12 cellular contexts compared by ENCODE assay signal in genomic region chr14:70935135-70935534, GRCh38. TPM values are rescaled to one million over a fixed set of nuclear protein-coding genes. Genes with fewer than 3 reads are reported as not detected.
A peak's percentile ranks its signal among the peaks of the same experiment; 100 is the strongest.
DNase-seq lines count a peak whose midpoint lies in the region; ATAC-seq and FAIRE-seq lines count a peak whose summit lies in the region.
"Had no signal": no experiment of that assay in that cellular context is flagged by ENCODE, and none has a peak within 500 bp of the region (broad histone marks: within the 10 kb centered on the region; RNA-seq: fewer than 3 reads in every experiment).

No MANE protein-coding gene starts in this region.

- POLR2A ChIA-PET in activated CD4-positive, alpha-beta T cell treated with anti-CD3 and anti-CD28 coated beads for 36 hours (lab: Charles Lee) = interaction anchor here (1.3 kb wide), 1 partner anchor 48 kb away, joined by 4 read pairs; no protein-coding TSS in a partner anchor

- peaks cover 11% of the 10 kb centered on the region for H3K9me3 Mint-ChIP-seq in activated CD4-positive, alpha-beta T cell treated with anti-CD3 and anti-CD28 coated beads for 36 hours (ENCODE audit: low read depth)
- peaks cover 0 to 8% of the 10 kb centered on the region in 2 donors for H3K9me3 Mint-ChIP-seq in effector memory CD8-positive, alpha-beta T cell

- H3K4me1 ChIP-seq in small intestine (ENCODE audit: control insufficient read depth in 2 of 2, insufficient read depth in 1 of 2, low read depth in 1 of 2, low read length in 1 of 2) = peaks cover 2 to 7% of the 10 kb centered on the region in 2 donors

- no peaks in the 10 kb centered on the region for H3K27me3 Mint-ChIP-seq in activated CD4-positive, alpha-beta T cell treated with anti-CD3 and anti-CD28 coated beads for 36 hours
- H3K27me3 Mint-ChIP-seq in effector memory CD8-positive, alpha-beta T cell = no peaks in the 10 kb centered on the region

- H3K36me3 ChIP-seq in small intestine (ENCODE audit: control insufficient read depth in 2 of 2, insufficient read depth in 2 of 2, low read length in 2 of 2) = no peaks in the 10 kb centered on the region

- WGBS in small intestine, 3 donors = 35 to 53% (median 39%) methylated on average over 3 of the region's 3 CpGs

- peaks cover 31% of the 10 kb centered on the region for H3K36me3 Mint-ChIP-seq in activated CD4-positive, alpha-beta T cell treated with anti-CD3 and anti-CD28 coated beads for 36 hours (ENCODE audit: low read depth)
- peaks cover 5% of the 10 kb centered on the region for H3K36me3 Mint-ChIP-seq in effector memory CD8-positive, alpha-beta T cell (ENCODE audit: insufficient read depth)

- FAIRE-seq in small intestine (lab: Jason Lieb, UNC) = no peak
- FAIRE-seq: A204.1 had no signal

- intact Hi-C loops in activated CD4-positive, alpha-beta T cell treated with anti-CD3 and anti-CD28 coated beads for 36 hours (cut with DNase I, micrococcal nuclease) = loop anchor here in 1 of 2 experiments (2.0 kb wide), 1 partner anchor 18 kb away; no protein-coding TSS in a partner anchor

- no peaks in the 10 kb centered on the region for H3K9me3 ChIP-seq in small intestine (ENCODE audit: control insufficient read depth, low read depth)

- H3K27ac Mint-ChIP-seq in activated CD4-positive, alpha-beta T cell treated with anti-CD3 and anti-CD28 coated beads for 36 hours = peak overlapping the region; percentile 92
- peak overlapping the region; percentile 81 to 84 for H3K27ac Mint-ChIP-seq in effector memory CD8-positive, alpha-beta T cell

- H3K4me1 Mint-ChIP-seq in activated CD4-positive, alpha-beta T cell treated with anti-CD3 and anti-CD28 coated beads for 36 hours = peaks cover 78% of the 10 kb centered on the region
- peaks cover 60 to 74% of the 10 kb centered on the region in 2 donors for H3K4me1 Mint-ChIP-seq in effector memory CD8-positive, alpha-beta T cell (ENCODE audit: low read depth in 2 of 2)

- no peak overlapping the region for H3K4me3 ChIP-seq in small intestine (ENCODE audit: low read depth in 1 of 2, low read length in 2 of 2)

- CTCF ChIA-PET in activated CD4-positive, alpha-beta T cell treated with anti-CD3 and anti-CD28 coated beads for 36 hours (lab: Charles Lee) = interaction anchor here (0.9 to 1.5 kb wide), 3 partner anchors 29 to 117 kb away, joined by 3 to 6 read pairs (median 5); no protein-coding TSS in a partner anchor

- DNase-seq in activated CD4-positive, alpha-beta T cell treated with anti-CD3 and anti-CD28 coated beads for 36 hours = no peak
- DNase-seq in activated CD4-positive, alpha-beta T cell treated with anti-CD3 and anti-CD28 coated beads for 4 hours = no peak
- no peak for DNase-seq in effector memory CD8-positive, alpha-beta T cell
- DNase-seq in small intestine (no peak), EL (no peak), HuH-7 (ENCODE audit: low spot score) (no peak)
- DNase-seq: caudate nucleus, GF-D8, SIG-M5 had no signal

- no peak for ATAC-seq in activated CD4-positive, alpha-beta T cell treated with anti-CD3 and anti-CD28 coated beads for 36 hours
- ATAC-seq in HG03439 (IDR thresholded peaks at IDR 0.05; ENCODE audit: unreplicated experiment) (peak; percentile 41), GM21526 (IDR thresholded peaks at IDR 0.05; ENCODE audit: low FRiP score, unreplicated experiment) (no peak)
- peak; percentile 16 for ATAC-seq in effector memory CD8-positive, alpha-beta T cell (replicated peaks)

- H3K4me3 Mint-ChIP-seq in activated CD4-positive, alpha-beta T cell treated with anti-CD3 and anti-CD28 coated beads for 36 hours = peak overlapping the region; percentile 43
- H3K4me3 Mint-ChIP-seq in effector memory CD8-positive, alpha-beta T cell = peak overlapping the region; percentile 69 to 72

- H3K27ac ChIP-seq in small intestine (ENCODE audit: low read depth in 1 of 2, low read length in 1 of 2) = peak overlapping the region; percentile 20 to 42

- no peaks in the 10 kb centered on the region for H3K27me3 ChIP-seq in small intestine (ENCODE audit: control insufficient read depth in 2 of 2, insufficient read depth in 2 of 2, low read length in 2 of 2)

RNA-seq across cellular contexts. Expression of gene PCNX1, which starts 27.9 kb away (rescaled TPM):
- 10 to 100 TPM; 38.4 to 57.9 TPM for total RNA-seq in activated CD4-positive, alpha-beta T cell treated with anti-CD3 and anti-CD28 coated beads for 36 hours
- polyA plus RNA-seq in small intestine = 1 to 10 TPM; 4.7 to 7.9 (median 5.1) TPM

Comparison
In these comparisons a context has a peak if more than half of its experiments do, and no peak if none do; other contexts are left out.
1. ATAC-seq: peak in HG03439 (single experiment) and effector memory CD8-positive, alpha-beta T cell (single experiment); none in activated CD4-positive, alpha-beta T cell treated with anti-CD3 and anti-CD28 coated beads for 36 hours (single experiment) and GM21526 (single experiment).